ENCODE assay signal across 1 cellular context in the genomic region with DNA sequence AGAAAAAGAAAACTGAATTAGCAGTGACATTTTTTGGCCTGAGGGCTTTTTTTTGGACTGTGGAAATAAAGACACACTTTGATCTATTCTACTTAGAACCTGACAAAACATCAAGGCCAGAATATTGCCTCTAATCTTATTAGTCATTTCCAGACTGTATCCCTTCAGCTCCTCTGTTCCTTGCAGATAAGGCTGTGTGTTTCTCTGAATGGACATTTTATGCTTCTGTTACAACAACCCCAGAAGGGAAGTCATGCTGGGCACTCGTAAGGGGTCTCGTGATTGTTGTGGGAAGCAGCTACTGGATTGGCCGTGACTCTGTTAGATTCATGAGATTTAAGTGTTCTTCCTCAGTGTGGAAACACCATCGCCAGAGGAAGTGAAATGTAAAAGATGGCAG.
TF ChIP-seq lines count a peak whose summit lies in the region.

No MANE protein-coding gene starts in this region.

TF ChIP-seq in GM23338, 12 proteins besides CTCF, POLR2A, EP300 and RAD21 (continued from another document):
- TF ChIP-seq, protein P1, sequence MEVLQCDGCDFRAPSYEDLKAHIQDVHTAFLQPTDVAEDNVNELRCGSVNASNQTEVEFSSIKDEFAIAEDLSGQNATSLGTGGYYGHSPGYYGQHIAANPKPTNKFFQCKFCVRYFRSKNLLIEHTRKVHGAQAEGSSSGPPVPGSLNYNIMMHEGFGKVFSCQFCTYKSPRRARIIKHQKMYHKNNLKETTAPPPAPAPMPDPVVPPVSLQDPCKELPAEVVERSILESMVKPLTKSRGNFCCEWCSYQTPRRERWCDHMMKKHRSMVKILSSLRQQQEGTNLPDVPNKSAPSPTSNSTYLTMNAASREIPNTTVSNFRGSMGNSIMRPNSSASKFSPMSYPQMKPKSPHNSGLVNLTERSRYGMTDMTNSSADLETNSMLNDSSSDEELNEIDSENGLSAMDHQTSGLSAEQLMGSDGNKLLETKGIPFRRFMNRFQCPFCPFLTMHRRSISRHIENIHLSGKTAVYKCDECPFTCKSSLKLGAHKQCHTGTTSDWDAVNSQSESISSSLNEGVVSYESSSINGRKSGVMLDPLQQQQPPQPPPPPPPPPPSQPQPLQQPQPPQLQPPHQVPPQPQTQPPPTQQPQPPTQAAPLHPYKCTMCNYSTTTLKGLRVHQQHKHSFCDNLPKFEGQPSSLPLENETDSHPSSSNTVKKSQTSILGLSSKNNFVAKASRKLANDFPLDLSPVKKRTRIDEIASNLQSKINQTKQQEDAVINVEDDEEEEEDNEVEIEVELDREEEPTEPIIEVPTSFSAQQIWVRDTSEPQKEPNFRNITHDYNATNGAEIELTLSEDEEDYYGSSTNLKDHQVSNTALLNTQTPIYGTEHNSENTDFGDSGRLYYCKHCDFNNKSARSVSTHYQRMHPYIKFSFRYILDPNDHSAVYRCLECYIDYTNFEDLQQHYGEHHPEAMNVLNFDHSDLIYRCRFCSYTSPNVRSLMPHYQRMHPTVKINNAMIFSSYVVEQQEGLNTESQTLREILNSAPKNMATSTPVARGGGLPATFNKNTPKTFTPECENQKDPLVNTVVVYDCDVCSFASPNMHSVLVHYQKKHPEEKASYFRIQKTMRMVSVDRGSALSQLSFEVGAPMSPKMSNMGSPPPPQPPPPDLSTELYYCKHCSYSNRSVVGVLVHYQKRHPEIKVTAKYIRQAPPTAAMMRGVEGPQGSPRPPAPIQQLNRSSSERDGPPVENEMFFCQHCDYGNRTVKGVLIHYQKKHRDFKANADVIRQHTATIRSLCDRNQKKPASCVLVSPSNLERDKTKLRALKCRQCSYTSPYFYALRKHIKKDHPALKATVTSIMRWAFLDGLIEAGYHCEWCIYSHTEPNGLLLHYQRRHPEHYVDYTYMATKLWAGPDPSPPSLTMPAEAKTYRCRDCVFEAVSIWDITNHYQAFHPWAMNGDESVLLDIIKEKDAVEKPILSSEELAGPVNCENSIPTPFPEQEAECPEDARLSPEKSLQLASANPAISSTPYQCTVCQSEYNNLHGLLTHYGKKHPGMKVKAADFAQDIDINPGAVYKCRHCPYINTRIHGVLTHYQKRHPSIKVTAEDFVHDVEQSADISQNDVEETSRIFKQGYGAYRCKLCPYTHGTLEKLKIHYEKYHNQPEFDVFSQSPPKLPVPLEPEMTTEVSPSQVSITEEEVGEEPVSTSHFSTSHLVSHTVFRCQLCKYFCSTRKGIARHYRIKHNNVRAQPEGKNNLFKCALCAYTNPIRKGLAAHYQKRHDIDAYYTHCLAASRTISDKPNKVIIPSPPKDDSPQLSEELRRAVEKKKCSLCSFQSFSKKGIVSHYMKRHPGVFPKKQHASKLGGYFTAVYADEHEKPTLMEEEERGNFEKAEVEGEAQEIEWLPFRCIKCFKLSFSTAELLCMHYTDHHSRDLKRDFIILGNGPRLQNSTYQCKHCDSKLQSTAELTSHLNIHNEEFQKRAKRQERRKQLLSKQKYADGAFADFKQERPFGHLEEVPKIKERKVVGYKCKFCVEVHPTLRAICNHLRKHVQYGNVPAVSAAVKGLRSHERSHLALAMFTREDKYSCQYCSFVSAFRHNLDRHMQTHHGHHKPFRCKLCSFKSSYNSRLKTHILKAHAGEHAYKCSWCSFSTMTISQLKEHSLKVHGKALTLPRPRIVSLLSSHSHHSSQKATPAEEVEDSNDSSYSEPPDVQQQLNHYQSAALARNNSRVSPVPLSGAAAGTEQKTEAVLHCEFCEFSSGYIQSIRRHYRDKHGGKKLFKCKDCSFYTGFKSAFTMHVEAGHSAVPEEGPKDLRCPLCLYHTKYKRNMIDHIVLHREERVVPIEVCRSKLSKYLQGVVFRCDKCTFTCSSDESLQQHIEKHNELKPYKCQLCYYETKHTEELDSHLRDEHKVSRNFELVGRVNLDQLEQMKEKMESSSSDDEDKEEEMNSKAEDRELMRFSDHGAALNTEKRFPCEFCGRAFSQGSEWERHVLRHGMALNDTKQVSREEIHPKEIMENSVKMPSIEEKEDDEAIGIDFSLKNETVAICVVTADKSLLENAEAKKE (CRISPR knock-in tag; IDR thresholded peaks at IDR 0.05), result no peak
